1 cellular context compared by ENCODE assay signal in genomic region chr19:7489609-7490044, GRCh38.
TF ChIP-seq lines count a peak whose summit lies in the region.

No MANE protein-coding gene starts in this region.

TF ChIP-seq in GM23338, 12 proteins besides CTCF, POLR2A, EP300 and RAD21 (continued from another document):
- TF ChIP-seq ZNF462 (CRISPR knock-in tag; IDR thresholded peaks at IDR 0.05) (no peak), POLR2AphosphoS5 (IDR thresholded peaks at IDR 0.05; ENCODE audit: low read depth) (no peak), ZNF114 (CRISPR knock-in tag; IDR thresholded peaks at IDR 0.05) (no peak)
